ENCODE assay signal across 9 cellular contexts in the genomic region with DNA sequence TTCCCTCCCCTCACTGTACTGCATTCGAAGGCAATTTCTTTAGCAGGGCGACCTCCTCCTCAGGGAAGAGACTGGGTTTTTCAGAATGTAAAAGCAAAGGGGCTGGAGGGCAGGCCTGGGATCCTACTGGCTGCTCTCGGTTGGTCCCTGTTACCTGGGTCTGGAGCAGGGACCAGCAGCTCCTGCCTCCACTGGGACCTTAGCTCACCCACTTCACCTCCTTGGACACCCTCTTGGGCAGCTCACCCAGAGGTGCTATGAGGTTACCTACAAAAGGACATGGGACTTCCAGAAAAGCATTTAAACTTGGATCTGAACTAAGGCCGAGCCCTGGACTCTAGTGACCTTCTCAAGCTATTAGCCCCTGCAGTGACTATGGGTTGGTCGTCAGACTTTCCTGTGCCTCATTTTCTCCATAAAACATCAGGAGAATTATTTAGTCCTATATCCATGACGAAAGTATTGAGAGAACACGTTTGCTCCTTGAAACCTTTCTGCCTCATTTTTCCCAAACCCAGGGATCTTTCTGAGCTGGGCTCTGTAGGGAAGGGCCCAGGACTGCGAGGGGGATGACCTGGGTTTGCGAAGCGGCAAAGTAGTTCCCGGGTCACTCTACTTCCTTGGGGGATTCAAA.
DNase-seq lines count a peak whose midpoint lies in the region; ATAC-seq and TF ChIP-seq lines count a peak whose summit lies in the region.
"Had no signal": no experiment of that assay in that cellular context is flagged by ENCODE, and none has a peak within 500 bp of the region (broad histone marks: within the 10 kb centered on the region; RNA-seq: fewer than 3 reads in every experiment).

No MANE protein-coding gene starts in this region.

- peaks cover 30% of the 10 kb centered on the region for H3K27me3 ChIP-seq in SJSA1 (replicated peaks)

- no peaks in the 10 kb centered on the region for H3K36me3 Mint-ChIP-seq in glutamatergic neuron (ENCODE audit: unreplicated experiment)

- peaks cover 16% of the 10 kb centered on the region for H3K4me1 Mint-ChIP-seq in glutamatergic neuron (ENCODE audit: low read depth, unreplicated experiment)

- peak overlapping the region; percentile 84 for H3K4me3 Mint-ChIP-seq in glutamatergic neuron (ENCODE audit: unreplicated experiment)

- no peak overlapping the region for H3K27ac ChIP-seq in SJSA1
- H3K27ac ChIP-seq: SK-N-MC had no signal

- no peaks in the 10 kb centered on the region for H3K36me3 ChIP-seq in SJSA1

- no peak overlapping the region for H3K27ac Mint-ChIP-seq in glutamatergic neuron (ENCODE audit: unreplicated experiment)

- peak overlapping the region; percentile 74 for H3K4me3 ChIP-seq in GM12864 (ENCODE audit: low read depth, low read length)
- H3K4me3 ChIP-seq in SJSA1 = peak overlapping the region; percentile 67
- peak overlapping the region; percentile 72 for H3K4me3 ChIP-seq in skeletal muscle cell (ENCODE audit: low read depth, low read length)

- ATAC-seq in GM21515 (IDR thresholded peaks at IDR 0.05; ENCODE audit: unreplicated experiment) (no peak), GM18861 (IDR thresholded peaks at IDR 0.05; ENCODE audit: unreplicated experiment) (no peak), GM18498 (IDR thresholded peaks at IDR 0.05; ENCODE audit: unreplicated experiment) (no peak), GM18505 (IDR thresholded peaks at IDR 0.05; ENCODE audit: unreplicated experiment) (no peak)

- TF ChIP-seq CTCF in GM12864 (IDR thresholded peaks at IDR 0.05; ENCODE audit: low read depth, low read length, missing control alignments) (no peak), glutamatergic neuron (IDR thresholded peaks at IDR 0.05; ENCODE audit: partially characterized antibody, unreplicated experiment) (no peak)

- DNase-seq in GM12864 (ENCODE audit: low read depth) (no peak), SJSA1 (ENCODE audit: low read depth in 1 of 2, low spot score in 2 of 2) (no peak), glutamatergic neuron (no peak), skeletal muscle cell (ENCODE audit: low read depth) (no peak)

- H3K9me3 Mint-ChIP-seq in glutamatergic neuron (ENCODE audit: unreplicated experiment) = peaks cover 15% of the 10 kb centered on the region

- TF ChIP-seq POLR2A in GM18505 (IDR thresholded peaks at IDR 0.05; ENCODE audit: borderline replicate concordance, extremely low read depth, insufficient read depth, insufficient read length) = no peak

- peaks cover 21% of the 10 kb centered on the region for H3K27me3 Mint-ChIP-seq in glutamatergic neuron (ENCODE audit: unreplicated experiment)

- H3K9me3 ChIP-seq in SJSA1 (replicated peaks) = peaks cover 3% of the 10 kb centered on the region; the same call in 1 of the 2 replicates

- peaks cover 30% of the 10 kb centered on the region for H3K4me1 ChIP-seq in SJSA1 (replicated peaks)
